ENCODE assay signal across 2 cellular contexts in genomic region chr3:38579551-38580449, GRCh38.
TF ChIP-seq lines count a peak whose summit lies in the region.

No MANE protein-coding gene starts in this region.

TF ChIP-seq in SK-N-SH, 30 proteins besides CTCF, POLR2A, EP300 and RAD21 (continued from another document):
- TF ChIP-seq REST (IDR thresholded peaks at IDR 0.05; ENCODE audit: low read depth, low read length) (no peak), ZBTB33 (IDR thresholded peaks at IDR 0.05; ENCODE audit: borderline replicate concordance, low read depth) (no peak), POLR2AphosphoS5 (IDR thresholded peaks at IDR 0.05; ENCODE audit: low read depth, low read length) (no peak), PBX3 (IDR thresholded peaks at IDR 0.05) (no peak), MEF2A (IDR thresholded peaks at IDR 0.05; ENCODE audit: borderline replicate concordance, low read depth) (no peak)

TF ChIP-seq in SK-N-SH treated with all-trans-retinoic acid at 6 μM for 48 hours, 23 proteins besides CTCF, POLR2A, EP300 and RAD21 (continued from another document):
- TF ChIP-seq TSHZ2 (CRISPR knock-in tag; IDR thresholded peaks at IDR 0.05), result no peak
- no peak for TF ChIP-seq ZNF8 (CRISPR knock-in tag; IDR thresholded peaks at IDR 0.05)
- no peak for TF ChIP-seq ARNTL (CRISPR knock-in tag; IDR thresholded peaks at IDR 0.05; ENCODE audit: borderline replicate concordance, low read depth)
- no peak for TF ChIP-seq ZFP30 (CRISPR knock-in tag; IDR thresholded peaks at IDR 0.05)
- TF ChIP-seq RARB (CRISPR knock-in tag; IDR thresholded peaks at IDR 0.05), result no peak
- no peak for TF ChIP-seq POU6F1 (CRISPR knock-in tag; IDR thresholded peaks at IDR 0.05; ENCODE audit: borderline replicate concordance, low read depth)
- no peak for TF ChIP-seq TOX (CRISPR knock-in tag; IDR thresholded peaks at IDR 0.05; ENCODE audit: borderline replicate concordance)
- TF ChIP-seq ESRRG (CRISPR knock-in tag; IDR thresholded peaks at IDR 0.05), result no peak
- TF ChIP-seq BACH2 (CRISPR knock-in tag; IDR thresholded peaks at IDR 0.05; ENCODE audit: borderline replicate concordance), result no peak
